8 cellular contexts compared by ENCODE assay signal in the genomic region with DNA sequence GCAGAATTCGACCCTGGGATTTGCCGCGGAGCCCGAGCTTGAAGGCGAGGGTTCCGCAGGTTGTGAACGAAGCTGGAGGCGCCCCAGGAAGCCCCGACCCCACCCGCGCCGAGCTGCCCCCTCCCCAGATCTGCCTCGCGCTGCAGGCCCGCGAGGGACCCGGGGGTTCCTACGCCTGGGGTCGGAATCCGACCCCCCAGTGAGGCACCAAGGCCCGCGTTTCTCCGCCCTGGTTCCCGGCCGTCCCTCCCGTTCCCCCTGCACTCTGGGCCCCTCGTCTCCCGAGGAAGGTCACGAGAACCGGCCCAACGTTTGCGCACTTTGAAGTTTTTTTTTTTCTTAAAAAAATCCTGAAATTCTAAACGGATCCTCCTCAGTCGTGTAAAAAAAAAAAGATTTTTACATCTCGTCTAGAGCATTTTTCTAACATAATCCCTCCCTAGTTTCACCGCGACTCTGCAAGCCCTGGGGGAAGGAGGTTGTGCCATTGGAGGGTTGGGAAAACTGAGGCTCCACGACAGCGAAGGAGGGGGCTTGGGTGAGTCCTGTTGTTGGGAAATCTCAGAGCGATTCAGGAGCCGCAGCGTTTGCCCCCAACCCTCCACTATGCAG. TPM values are rescaled to one million over a fixed set of nuclear protein-coding genes. Genes with fewer than 3 reads are reported as not detected.
DNase-seq lines count a peak whose midpoint lies in the region; ATAC-seq, FAIRE-seq and TF ChIP-seq lines count a peak whose summit lies in the region.

No MANE protein-coding gene starts in this region.

- no peak for ATAC-seq in psoas muscle

- no peaks in the 10 kb centered on the region for H3K36me3 ChIP-seq in Caco-2 (ENCODE audit: control insufficient read depth, insufficient read depth, low read length)
- H3K36me3 ChIP-seq in WERI-Rb-1: no peaks in the 10 kb centered on the region
- H3K36me3 ChIP-seq in psoas muscle (ENCODE audit: insufficient read depth in 1 of 2, low read depth in 1 of 2): no peaks in the 10 kb centered on the region

- peak overlapping the region; percentile 54 for H3K4me3 Mint-ChIP-seq in Caco-2 (ENCODE audit: unreplicated experiment)

- CTCF ChIA-PET in Caco-2 (lab: Charles Lee): no interaction called here

- no peaks in the 10 kb centered on the region for H3K9me3 Mint-ChIP-seq in Caco-2 (ENCODE audit: unreplicated experiment)

- H3K4me1 Mint-ChIP-seq in Caco-2 (ENCODE audit: low read depth, unreplicated experiment): no peaks in the 10 kb centered on the region

- intact Hi-C loops in Caco-2 (cut with micrococcal nuclease; ENCODE audit: unreplicated experiment) (loop anchor here (10.0 kb wide), 1 partner anchor 121 kb away; no protein-coding TSS in a partner anchor), psoas muscle (cut with DNase I) (no loop called here)

- H3K9me3 ChIP-seq in Caco-2 (no peaks in the 10 kb centered on the region), WERI-Rb-1 (ENCODE audit: severe bottlenecking) (no peaks in the 10 kb centered on the region), psoas muscle (no peaks in the 10 kb centered on the region)

- H3K27me3 Mint-ChIP-seq in Caco-2 (ENCODE audit: insufficient read depth, unreplicated experiment): peaks cover 21% of the 10 kb centered on the region

- FAIRE-seq in urothelium cell line (lab: Jason Lieb, UNC): no peak

- TF ChIP-seq CTCF in Caco-2 (IDR thresholded peaks at IDR 0.05; ENCODE audit: insufficient read depth in 1 of 2, low read depth in 1 of 2, low read length in 1 of 2, severe bottlenecking in 1 of 2, unreplicated experiment in 1 of 2): no peak
- TF ChIP-seq CTCF in WERI-Rb-1 (IDR thresholded peaks at IDR 0.05; ENCODE audit: low read depth, low read length): no peak
- TF ChIP-seq CTCF in foreskin fibroblast (IDR thresholded peaks at IDR 0.05; ENCODE audit: low read depth, low read length): no peak
- TF ChIP-seq CTCF in psoas muscle (IDR thresholded peaks at IDR 0.05): no peak

- no peaks in the 10 kb centered on the region for H3K36me3 Mint-ChIP-seq in Caco-2 (ENCODE audit: insufficient read depth, unreplicated experiment)

- POLR2A ChIA-PET in Caco-2 (lab: Charles Lee): no interaction called here

- DNase-seq in Caco-2 (no peak), WERI-Rb-1 (no peak), foreskin fibroblast (peak in 1 of 2 donors; percentile 49), psoas muscle (no peak), NCI-H1417 (lab: John Stamatoyannopoulos, UW) (no peak), urothelium cell line (ENCODE audit: low spot score) (no peak)
- no peak for DNase-seq in stimulated activated CD4-positive, alpha-beta T cell treated with anti-CD3 and anti-CD28 coated beads, Interleukin-1b, Interleukin-23, amount 100 ng/mL, for 48 hours
- DNase-seq in stimulated activated naive CD4-positive, alpha-beta T cell treated with Interleukin-2 at 50 U/mL for 16 hours (lab: John Stamatoyannopoulos, UW): no peak

- H3K4me3 ChIP-seq in Caco-2 (ENCODE audit: low read depth, low read length) (peak overlapping the region; percentile 47), WERI-Rb-1 (ENCODE audit: low read depth, low read length) (peak overlapping the region; percentile 65), foreskin fibroblast (ENCODE audit: low read depth in 1 of 2, low read length in 2 of 2) (peak overlapping the region; percentile 66 to 75), psoas muscle (peak overlapping the region; percentile 72)

- peaks cover 6% of the 10 kb centered on the region for H3K27me3 ChIP-seq in Caco-2 (replicated peaks; ENCODE audit: control insufficient read depth, insufficient read depth, low read length)
- no peaks in the 10 kb centered on the region for H3K27me3 ChIP-seq in WERI-Rb-1 (ENCODE audit: insufficient read depth, low read depth, severe bottlenecking)
- peaks cover 0 to 42% (median 10%) of the 10 kb centered on the region in 3 donors for H3K27me3 ChIP-seq in psoas muscle (ENCODE audit: insufficient read depth in 3 of 3, low read length in 2 of 3)

- no peak overlapping the region for H3K27ac Mint-ChIP-seq in Caco-2 (ENCODE audit: unreplicated experiment)

- H3K27ac ChIP-seq in WERI-Rb-1 (no peak overlapping the region), psoas muscle (no peak overlapping the region)

- no TSS peak for BruUV-seq in Caco-2 (replicated peaks; lab: Mats Ljungman, UMichigan)

- WGBS in psoas muscle, 3 donors: 13 to 20% (median 16%) methylated on average over 36 to 42 of the region's 42 CpGs

- H3K4me1 ChIP-seq in Caco-2 (peaks cover 19% of the 10 kb centered on the region), psoas muscle (peaks cover 6% of the 10 kb centered on the region)

RNA-seq across cellular contexts. Expression of a gene that starts 0.9 kb away (rescaled TPM):
- total RNA-seq in Caco-2 (2022): 0.72 and 1.6 TPM in 2 replicates
- total RNA-seq in psoas muscle: 1 to 10 TPM; 4.4 to 7.2 (median 6.5) TPM
- 1 to 10 TPM; 2.0 to 2.4 (median 2.4) TPM for polyA plus RNA-seq in psoas muscle
